In genomic region chr10:47553214-47553859, GRCh38 we compare ENCODE assay signal across 1 cellular context.
TF ChIP-seq lines count a peak whose summit lies in the region.
"Not testable (repeated sequence)": the region's sequence is repeated elsewhere in the genome, so short reads cannot be mapped to it uniquely, and the experiment has no call there.

No MANE protein-coding gene starts in this region.

TF ChIP-seq in K562, 482 proteins besides CTCF, POLR2A, EP300 and RAD21 (continued from another document and continues in another):
- TF ChIP-seq UBTF (IDR thresholded peaks at IDR 0.05; ENCODE audit: borderline replicate concordance in 1 of 2, low read depth in 2 of 2, low read length in 2 of 2) (0 out of 4 replicates have a peak, but pooled peaks of 1 of the 2 experiments have one; percentile 60), EP400 (IDR thresholded peaks at IDR 0.05) (peak; percentile 85), NR2C2 (tag; IDR thresholded peaks at IDR 0.05) (peak; percentile 38; the same call in 1 of the 2 replicates), RB1 (IDR thresholded peaks at IDR 0.05; ENCODE audit: low read depth) (peak; percentile 41; the same call in 1 of the 2 replicates), ZBTB5 (IDR thresholded peaks at IDR 0.05) (peak; percentile 99), NKRF (IDR thresholded peaks at IDR 0.05; ENCODE audit: borderline replicate concordance) (peak; percentile 53; the same call in 1 of the 2 replicates), POLR2AphosphoS5 (IDR thresholded peaks at IDR 0.05; ENCODE audit: control insufficient read depth, insufficient read depth, low read depth, low read length) (peak; percentile 69), GABPB1 (CRISPR knock-in tag; IDR thresholded peaks at IDR 0.05) (peak; percentile 94), MTA1 (IDR thresholded peaks at IDR 0.05; ENCODE audit: borderline replicate concordance) (peak; percentile 83), ATF7 (IDR thresholded peaks at IDR 0.05) (peak; percentile 76), SMAD4 (CRISPR knock-in tag; conservative IDR thresholded peaks at IDR 0.05) (peak; percentile 62), KDM4B (IDR thresholded peaks at IDR 0.05; ENCODE audit: borderline replicate concordance in 2 of 2, low read depth in 1 of 2) (peak in 1 of 2 experiments; percentile 53; a peak in 1 of 4 replicates), TAF9B (IDR thresholded peaks at IDR 0.05; ENCODE audit: partially characterized antibody) (peak; percentile 87), TAF7 (tag; IDR thresholded peaks at IDR 0.05) (peak; percentile 65), HDAC2 (IDR thresholded peaks at IDR 0.05) (peak; percentile 81; the same call in 1 of the 2 replicates), NR2C1 (IDR thresholded peaks at IDR 0.05) (0 out of 2 replicates have a peak, but pooled peaks have one; percentile 26), NR2C1 (tag; IDR thresholded peaks at IDR 0.05) (peak; percentile 64; the same call in 1 of the 2 replicates), KDM2B (CRISPR knock-in tag; IDR thresholded peaks at IDR 0.05) (peak; percentile 25; the same call in 1 of the 2 replicates), NONO (IDR thresholded peaks at IDR 0.05; ENCODE audit: low read depth in 2 of 2, low read length in 1 of 2) (0 out of 4 replicates have a peak, but pooled peaks of 1 of the 2 experiments have one; percentile 28), HLTF (IDR thresholded peaks at IDR 0.05) (peak; percentile 74; the same call in 1 of the 2 replicates), CXXC5 (CRISPR knock-in tag; IDR thresholded peaks at IDR 0.05) (peak; percentile 68), ZBTB40 (IDR thresholded peaks at IDR 0.05) (peak; percentile 98), THAP12 (CRISPR knock-in tag; IDR thresholded peaks at IDR 0.05) (peak; percentile 34; the same call in 1 of the 2 replicates), ZNF316 (IDR thresholded peaks at IDR 0.05) (0 out of 2 replicates have a peak, but pooled peaks have one; percentile 20), KHSRP (IDR thresholded peaks at IDR 0.05) (0 out of 2 replicates have a peak, but pooled peaks have one; percentile 28), BCLAF1 (IDR thresholded peaks at IDR 0.05; ENCODE audit: borderline replicate concordance in 1 of 2, control insufficient read depth in 1 of 2, low read depth in 2 of 2, low read length in 1 of 2) (0 out of 4 replicates have a peak, but pooled peaks of 1 of the 2 experiments have one; percentile 37), TAF1 (IDR thresholded peaks at IDR 0.05; ENCODE audit: control insufficient read depth, extremely low read depth, insufficient read depth, low read length, severe bottlenecking) (peak; percentile 84)
- TF ChIP-seq NR2C2, ZBTB40 (CRISPR knock-in tag; IDR thresholded peaks at IDR 0.05): not testable (repeated sequence)
